12 cellular contexts compared by ENCODE assay signal in genomic region chr2:37768491-37768925, GRCh38.
DNase-seq lines count a peak whose midpoint lies in the region; ATAC-seq and TF ChIP-seq lines count a peak whose summit lies in the region.
"Had no signal": no experiment of that assay in that cellular context is flagged by ENCODE, and none has a peak within 500 bp of the region (broad histone marks: within the 10 kb centered on the region; RNA-seq: fewer than 3 reads in every experiment).

No MANE protein-coding gene starts in this region.

- no peak for TF ChIP-seq CTCF in AG09309 (IDR thresholded peaks at IDR 0.05; ENCODE audit: control insufficient read depth, insufficient read depth, low read depth, low read length, missing control alignments)
- no peak for TF ChIP-seq CTCF in MM.1S (IDR thresholded peaks at IDR 0.05; ENCODE audit: low read length)
- no peak for TF ChIP-seq CTCF in epithelial cell of proximal tubule (conservative IDR thresholded peaks at IDR 0.05; ENCODE audit: low read depth, low read length)
- TF ChIP-seq CTCF in neutrophil (IDR thresholded peaks at IDR 0.05), result no peak

- H3K4me2 ChIP-seq in MM.1S (ENCODE audit: low read depth, low read length), result peak overlapping the region; percentile 36; the same call in 1 of the 2 replicates

- H3K79me2 ChIP-seq in MM.1S (ENCODE audit: low read length), result no peaks in the 10 kb centered on the region

- no peak overlapping the region for H3K9ac ChIP-seq in MM.1S (ENCODE audit: low read length)

- H3F3A ChIP-seq in MM.1S (ENCODE audit: insufficient read depth, low read length), result no peaks in the 10 kb centered on the region

- H3K4me3 ChIP-seq in AG09309 (ENCODE audit: control insufficient read depth, low read depth, low read length) (no peak overlapping the region), MM.1S (ENCODE audit: low read length) (no peak overlapping the region), epithelial cell of proximal tubule (ENCODE audit: low read depth, low read length) (no peak overlapping the region), neutrophil (ENCODE audit: low read depth in 1 of 2, low read length in 1 of 2) (peak overlapping the region in 1 of 2 experiments; percentile 28)

- no peaks in the 10 kb centered on the region for H3K9me3 ChIP-seq in MM.1S (replicated peaks; ENCODE audit: insufficient read depth, low read length)
- no peaks in the 10 kb centered on the region for H3K9me3 ChIP-seq in neutrophil

- H3K27me3 ChIP-seq in MM.1S (replicated peaks; ENCODE audit: insufficient read depth, low read length) (no peaks in the 10 kb centered on the region), neutrophil (no peaks in the 10 kb centered on the region)

- peak; percentile 93 for DNase-seq in AG09309 (ENCODE audit: low read depth)
- DNase-seq in MM.1S, result no peak
- DNase-seq in epithelial cell of proximal tubule (ENCODE audit: low read depth), result peak; percentile 33
- no peak for DNase-seq in occipital lobe (lab: John Stamatoyannopoulos, UW)
- DNase-seq in NCI-H446 (lab: John Stamatoyannopoulos, UW), result no peak
- DNase-seq in SK-N-DZ (ENCODE audit: low spot score), result no peak
- DNase-seq: activated CD4-positive, CD25-positive, alpha-beta regulatory T cell; DMS153; NCI-H1436 treated with DMSO at 0.1 percent for 48 hours; stimulated activated CD4-positive, alpha-beta T cell treated with anti-CD3 and anti-CD28 coated beads, Interleukin-2, amount 100 ng/mL, for 48 hours had no signal

- no peak overlapping the region; the same call in 1 of the 2 replicates for H2AFZ ChIP-seq in MM.1S (ENCODE audit: low read length)

- no peaks in the 10 kb centered on the region for H4K20me1 ChIP-seq in MM.1S (ENCODE audit: insufficient read depth, low read length)

- no peaks in the 10 kb centered on the region for H3K9me2 ChIP-seq in MM.1S (replicated peaks; ENCODE audit: insufficient read depth, low read length)

- H3K36me3 ChIP-seq in MM.1S (replicated peaks; ENCODE audit: insufficient read depth, low read length) (no peaks in the 10 kb centered on the region), neutrophil (no peaks in the 10 kb centered on the region)

- peaks cover 16% of the 10 kb centered on the region for H3K4me1 ChIP-seq in MM.1S (ENCODE audit: low read length)
- peaks cover 64 to 74% of the 10 kb centered on the region in 2 experiments for H3K4me1 ChIP-seq in neutrophil (ENCODE audit: control insufficient read depth in 1 of 2, insufficient read depth in 1 of 2, low read depth in 1 of 2, low read length in 1 of 2)

- H3K27ac ChIP-seq in MM.1S (ENCODE audit: low read length), result no peak overlapping the region
- peak overlapping the region; percentile 86 for H3K27ac ChIP-seq in neutrophil

- no peak for ATAC-seq in HG02970 (IDR thresholded peaks at IDR 0.05; ENCODE audit: low FRiP score, unreplicated experiment)

Comparison
In these comparisons a context has a peak if more than half of its experiments do, and no peak if none do; other contexts are left out.
1. DNase-seq: peak in AG09309 (single experiment) and epithelial cell of proximal tubule (single experiment); none in MM.1S (single experiment), occipital lobe (single experiment), NCI-H446 (0 of 2) and SK-N-DZ (single experiment).